In genomic region chr15:30872341-30872748, GRCh38 we compare ENCODE assay signal across 16 cellular contexts. TPM values are rescaled to one million over a fixed set of nuclear protein-coding genes. Genes with fewer than 3 reads are reported as not detected.
DNase-seq lines count a peak whose midpoint lies in the region; ATAC-seq and TF ChIP-seq lines count a peak whose summit lies in the region.
"Had no signal": no experiment of that assay in that cellular context is flagged by ENCODE, and none has a peak within 500 bp of the region (broad histone marks: within the 10 kb centered on the region; RNA-seq: fewer than 3 reads in every experiment).

No MANE protein-coding gene starts in this region.

- H3K27me3 Mint-ChIP-seq in activated CD4-positive, alpha-beta T cell treated with anti-CD3 and anti-CD28 coated beads, Interleukin-2, amount 10 ng/mL, durations not matched to agents 7 days and 5 days, result no peaks in the 10 kb centered on the region
- H3K27me3 Mint-ChIP-seq in endothelial cell (ENCODE audit: unreplicated experiment), result no peaks in the 10 kb centered on the region

- H3K9me3 Mint-ChIP-seq in activated CD4-positive, alpha-beta T cell treated with anti-CD3 and anti-CD28 coated beads, Interleukin-2, amount 10 ng/mL, durations not matched to agents 7 days and 5 days, result no peaks in the 10 kb centered on the region
- no peaks in the 10 kb centered on the region for H3K9me3 Mint-ChIP-seq in endothelial cell (ENCODE audit: unreplicated experiment)
- H3K9me3 Mint-ChIP-seq: neural progenitor cell; T-helper 2 cell treated with Interferon-gamma antibody and Interleukin-4, amounts not matched to agents 5 μg/mL and 100 μg/mL, for 36 hours had no signal

- no peak overlapping the region for H3K4me3 Mint-ChIP-seq in activated CD4-positive, alpha-beta T cell treated with anti-CD3 and anti-CD28 coated beads, Interleukin-2, amount 10 ng/mL, durations not matched to agents 7 days and 5 days
- no peak overlapping the region for H3K4me3 Mint-ChIP-seq in endothelial cell (ENCODE audit: unreplicated experiment)
- H3K4me3 Mint-ChIP-seq: neural progenitor cell; T-helper 2 cell treated with Interferon-gamma antibody and Interleukin-4, amounts not matched to agents 5 μg/mL and 100 μg/mL, for 36 hours had no signal

- H3K4me3 ChIP-seq in epithelial cell of esophagus (ENCODE audit: low read length), result no peak overlapping the region
- H3K4me3 ChIP-seq: neural progenitor cell, right atrium auricular region had no signal

- CTCF ChIA-PET in activated CD4-positive, alpha-beta T cell treated with anti-CD3 and anti-CD28 coated beads, Interleukin-2, amount 10 ng/mL, durations not matched to agents 7 days and 5 days (lab: Charles Lee), result interaction anchor here (0.6 to 1.1 kb wide), 3 partner anchors 40 to 603 kb away, joined by 3 read pairs; no protein-coding TSS in a partner anchor

- no peak for ATAC-seq in GM19351 (IDR thresholded peaks at IDR 0.05; ENCODE audit: unreplicated experiment)

- POLR2A ChIA-PET in activated CD4-positive, alpha-beta T cell treated with anti-CD3 and anti-CD28 coated beads, Interleukin-2, amount 10 ng/mL, durations not matched to agents 7 days and 5 days (lab: Charles Lee), result no interaction called here

- TF ChIP-seq CTCF in epithelial cell of esophagus (IDR thresholded peaks at IDR 0.05; ENCODE audit: insufficient read depth, low read depth, low read length, missing control alignments) (no peak), endothelial cell (IDR thresholded peaks at IDR 0.05; ENCODE audit: unreplicated experiment) (no peak)

- H3K4me1 Mint-ChIP-seq in activated CD4-positive, alpha-beta T cell treated with anti-CD3 and anti-CD28 coated beads, Interleukin-2, amount 10 ng/mL, durations not matched to agents 7 days and 5 days, result no peaks in the 10 kb centered on the region
- no peaks in the 10 kb centered on the region for H3K4me1 Mint-ChIP-seq in endothelial cell (ENCODE audit: unreplicated experiment)
- H3K4me1 Mint-ChIP-seq: neural progenitor cell had no signal

- DNase-seq in NCI-H82 (lab: John Stamatoyannopoulos, UW) (peak; percentile 3), NCI-H82 treated with DMSO at 0.1 percent for 48 hours (lab: John Stamatoyannopoulos, UW; ENCODE audit: unreplicated experiment) (no peak), COLO668 (lab: John Stamatoyannopoulos, UW; ENCODE audit: unreplicated experiment) (peak; percentile 44), NCI-H345 treated with DMSO at 0.1 percent for 48 hours (lab: John Stamatoyannopoulos, UW; ENCODE audit: unreplicated experiment) (peak; percentile 24), epithelial cell of esophagus (ENCODE audit: low read depth) (peak; percentile 41), endothelial cell (ENCODE audit: low spot score) (no peak)
- no peak for DNase-seq in activated CD4-positive, alpha-beta T cell treated with anti-CD3 and anti-CD28 coated beads, Interleukin-2, amount 10 ng/mL, durations not matched to agents 7 days and 5 days
- DNase-seq: central memory CD4-positive, alpha-beta T cell; mesendoderm; NCI-H1105 treated with DMSO at 0.1 percent for 48 hours; SHP77; stimulated activated naive CD4-positive, alpha-beta T cell had no signal

- H3K27ac Mint-ChIP-seq in activated CD4-positive, alpha-beta T cell treated with anti-CD3 and anti-CD28 coated beads, Interleukin-2, amount 10 ng/mL, durations not matched to agents 7 days and 5 days, result no peak overlapping the region
- no peak overlapping the region for H3K27ac Mint-ChIP-seq in endothelial cell (ENCODE audit: unreplicated experiment)
- H3K27ac Mint-ChIP-seq: neural progenitor cell; T-helper 2 cell treated with Interferon-gamma antibody and Interleukin-4, amounts not matched to agents 5 μg/mL and 100 μg/mL, for 36 hours had no signal

- H3K36me3 Mint-ChIP-seq in activated CD4-positive, alpha-beta T cell treated with anti-CD3 and anti-CD28 coated beads, Interleukin-2, amount 10 ng/mL, durations not matched to agents 7 days and 5 days (ENCODE audit: low read depth), result no peaks in the 10 kb centered on the region
- H3K36me3 Mint-ChIP-seq in endothelial cell (ENCODE audit: low read depth, unreplicated experiment), result no peaks in the 10 kb centered on the region
- H3K36me3 Mint-ChIP-seq: neural progenitor cell had no signal

RNA-seq across cellular contexts. Expression of gene FAN1, which starts 31.4 kb away (rescaled TPM):
- 10 to 100 TPM; 14.8 to 15.8 TPM for total RNA-seq in activated CD4-positive, alpha-beta T cell treated with anti-CD3 and anti-CD28 coated beads, Interleukin-2, amount 10 ng/mL, durations not matched to agents 7 days and 5 days
- 17.5 TPM for total RNA-seq in endothelial cell (ENCODE audit: unreplicated experiment)

Comparison
In these comparisons a context has a peak if more than half of its experiments do, and no peak if none do; other contexts are left out.
1. DNase-seq: peak in NCI-H82 (single experiment), COLO668 (single experiment), NCI-H345 treated with DMSO at 0.1 percent for 48 hours (single experiment) and epithelial cell of esophagus (single experiment); none in NCI-H82 treated with DMSO at 0.1 percent for 48 hours (single experiment), activated CD4-positive, alpha-beta T cell treated with anti-CD3 and anti-CD28 coated beads, Interleukin-2, amount 10 ng/mL, durations not matched to agents 7 days and 5 days (single experiment) and endothelial cell (single experiment).